In the genomic region with DNA sequence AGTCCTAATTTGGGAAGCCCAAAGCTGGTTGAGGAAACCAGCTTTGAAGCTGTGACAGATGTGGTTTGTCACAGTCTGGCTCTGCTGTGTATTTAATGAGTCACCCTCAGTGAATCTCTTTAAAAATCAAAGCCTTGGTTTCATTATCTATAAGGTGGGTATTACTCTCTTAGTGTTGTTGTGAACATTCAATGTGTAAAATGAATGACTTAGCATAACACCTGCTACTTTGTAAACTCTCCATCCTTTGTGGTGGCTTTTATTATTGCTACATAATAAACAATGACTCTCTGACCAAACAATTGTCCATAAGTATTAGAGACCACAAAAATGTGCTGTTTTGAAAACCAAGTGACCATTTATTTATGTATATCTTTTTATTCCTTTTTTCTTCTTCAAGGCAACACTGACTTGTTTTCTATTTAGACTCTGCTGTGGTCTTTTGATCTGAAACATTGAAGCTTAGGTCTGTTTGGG, we compare ENCODE assay signal across 8 cellular contexts. TPM values are rescaled to one million over a fixed set of nuclear protein-coding genes. Genes with fewer than 3 reads are reported as not detected.
DNase-seq lines count a peak whose midpoint lies in the region; ATAC-seq and TF ChIP-seq lines count a peak whose summit lies in the region.

No MANE protein-coding gene starts in this region.

- H3K79me2 ChIP-seq in DND-41 (ENCODE audit: insufficient read depth, low read length): peaks cover 68% of the 10 kb centered on the region

- H3K27me3 ChIP-seq in DND-41 (ENCODE audit: insufficient read depth, low read length, poor library complexity) (no peaks in the 10 kb centered on the region), HAP-1 (ENCODE audit: low read depth) (no peaks in the 10 kb centered on the region), right atrium auricular region (no peaks in the 10 kb centered on the region), foreskin keratinocyte (no peaks in the 10 kb centered on the region)

- TF ChIP-seq CTCF in DND-41 (IDR thresholded peaks at IDR 0.05; ENCODE audit: borderline replicate concordance, extremely low read depth, low read length, poor library complexity, severe bottlenecking) (no peak), right atrium auricular region (IDR thresholded peaks at IDR 0.05) (no peak), foreskin keratinocyte (conservative IDR thresholded peaks at IDR 0.05) (no peak)

- POLR2A ChIA-PET in activated CD4-positive, alpha-beta T cell treated with anti-CD3 and anti-CD28 coated beads, Interleukin-2, amount 10 ng/mL, durations not matched to agents 7 days and 5 days (lab: Charles Lee): no interaction called here

- no peak overlapping the region for H3K9ac ChIP-seq in DND-41 (ENCODE audit: low read depth, low read length)

- H4K20me1 ChIP-seq in DND-41 (ENCODE audit: insufficient read depth, low read length): peaks cover 4% of the 10 kb centered on the region; the same call in 1 of the 2 replicates

- no peaks in the 10 kb centered on the region for H3K27me3 Mint-ChIP-seq in activated CD4-positive, alpha-beta T cell treated with anti-CD3 and anti-CD28 coated beads, Interleukin-2, amount 10 ng/mL, durations not matched to agents 7 days and 5 days

- CTCF ChIA-PET in activated CD4-positive, alpha-beta T cell treated with anti-CD3 and anti-CD28 coated beads, Interleukin-2, amount 10 ng/mL, durations not matched to agents 7 days and 5 days (lab: Charles Lee): no interaction called here

- H3K4me3 Mint-ChIP-seq in activated CD4-positive, alpha-beta T cell treated with anti-CD3 and anti-CD28 coated beads, Interleukin-2, amount 10 ng/mL, durations not matched to agents 7 days and 5 days: no peak overlapping the region

- ATAC-seq in DND-41 (ENCODE audit: insufficient read depth, low read depth) (peak; percentile 81), foreskin keratinocyte (no peak)

- peaks cover 29% of the 10 kb centered on the region for H3K4me1 Mint-ChIP-seq in activated CD4-positive, alpha-beta T cell treated with anti-CD3 and anti-CD28 coated beads, Interleukin-2, amount 10 ng/mL, durations not matched to agents 7 days and 5 days

- no peak overlapping the region for H3K27ac Mint-ChIP-seq in activated CD4-positive, alpha-beta T cell treated with anti-CD3 and anti-CD28 coated beads, Interleukin-2, amount 10 ng/mL, durations not matched to agents 7 days and 5 days

- in situ Hi-C loops in HAP-1 (cut with MboI; ENCODE audit: low sequenced_read_pairs): no loop called here

- peak; percentile 43 for DNase-seq in DND-41
- peak; percentile 24 to 74 for DNase-seq in HAP-1 (ENCODE audit: low spot score in 2 of 2)
- peak; percentile 11 for DNase-seq in NCI-H510A (lab: John Stamatoyannopoulos, UW)
- no peak for DNase-seq in right atrium auricular region (ENCODE audit: low spot score)
- no peak for DNase-seq in HUDEP-2 (lab: John Stamatoyannopoulos, UW; ENCODE audit: unreplicated experiment in 76 of 76)
- no peak for DNase-seq in GF-D8 (lab: John Stamatoyannopoulos, UW)
- DNase-seq in foreskin keratinocyte: no peak
- DNase-seq in activated CD4-positive, alpha-beta T cell treated with anti-CD3 and anti-CD28 coated beads, Interleukin-2, amount 10 ng/mL, durations not matched to agents 7 days and 5 days: no peak

- H3K9me3 ChIP-seq in DND-41 (ENCODE audit: insufficient read depth, low read length, severe bottlenecking) (peaks cover 8% of the 10 kb centered on the region), HAP-1 (peaks cover 13% of the 10 kb centered on the region), right atrium auricular region (no peaks in the 10 kb centered on the region)

- H3K36me3 ChIP-seq in DND-41 (ENCODE audit: insufficient read depth, low read length) (peaks cover 17% of the 10 kb centered on the region), HAP-1 (replicated peaks) (no peaks in the 10 kb centered on the region), right atrium auricular region (no peaks in the 10 kb centered on the region)

- H3K27ac ChIP-seq in DND-41 (ENCODE audit: low read length) (peak overlapping the region; percentile 85), right atrium auricular region (peak overlapping the region; percentile 46 to 54), foreskin keratinocyte (no peak overlapping the region)

- no peak overlapping the region for H2AFZ ChIP-seq in DND-41 (ENCODE audit: low read depth, low read length)

- no peak overlapping the region for H3K4me3 ChIP-seq in DND-41 (ENCODE audit: low read depth in 1 of 2, low read length in 2 of 2)
- no peak overlapping the region for H3K4me3 ChIP-seq in HAP-1
- H3K4me3 ChIP-seq in right atrium auricular region: no peak overlapping the region

- H3K4me2 ChIP-seq in DND-41 (ENCODE audit: insufficient read depth, low read length): peak overlapping the region; percentile 31

- H3K36me3 Mint-ChIP-seq in activated CD4-positive, alpha-beta T cell treated with anti-CD3 and anti-CD28 coated beads, Interleukin-2, amount 10 ng/mL, durations not matched to agents 7 days and 5 days (ENCODE audit: low read depth): peaks cover 2% of the 10 kb centered on the region

- peaks cover 69% of the 10 kb centered on the region for H3K4me1 ChIP-seq in DND-41 (ENCODE audit: insufficient read depth, low read length)
- peaks cover 16% of the 10 kb centered on the region for H3K4me1 ChIP-seq in HAP-1
- peaks cover 0 to 63% of the 10 kb centered on the region in 2 donors for H3K4me1 ChIP-seq in right atrium auricular region
- H3K4me1 ChIP-seq in foreskin keratinocyte: no peaks in the 10 kb centered on the region

- peaks cover 11% of the 10 kb centered on the region for H3K9me3 Mint-ChIP-seq in activated CD4-positive, alpha-beta T cell treated with anti-CD3 and anti-CD28 coated beads, Interleukin-2, amount 10 ng/mL, durations not matched to agents 7 days and 5 days

RNA-seq across cellular contexts. Expression of gene PLCB1, which starts 24.6 kb away (rescaled TPM):
- total RNA-seq in right atrium auricular region (10 to 100 TPM in 1 of 2 donors, 1 to 10 TPM in 1; 7.3 to 45.5 TPM), foreskin keratinocyte (0.14 and 0.41 TPM in 2 replicates)
- polyA plus RNA-seq in foreskin keratinocyte: 0.08 TPM in 1 of 2 replicates, not detected in the other
- total RNA-seq in activated CD4-positive, alpha-beta T cell treated with anti-CD3 and anti-CD28 coated beads, Interleukin-2, amount 10 ng/mL, durations not matched to agents 7 days and 5 days: 1 to 10 TPM; 1.0 to 1.2 TPM

Comparison
In these comparisons a context has a peak if more than half of its experiments do, and no peak if none do; other contexts are left out.
1. DNase-seq: peak in DND-41 (single experiment), HAP-1 (2 of 2) and NCI-H510A (single experiment); none in right atrium auricular region (single experiment), HUDEP-2 (0 of 76), GF-D8 (single experiment), foreskin keratinocyte (0 of 2) and activated CD4-positive, alpha-beta T cell treated with anti-CD3 and anti-CD28 coated beads, Interleukin-2, amount 10 ng/mL, durations not matched to agents 7 days and 5 days (single experiment).